In the genomic region with DNA sequence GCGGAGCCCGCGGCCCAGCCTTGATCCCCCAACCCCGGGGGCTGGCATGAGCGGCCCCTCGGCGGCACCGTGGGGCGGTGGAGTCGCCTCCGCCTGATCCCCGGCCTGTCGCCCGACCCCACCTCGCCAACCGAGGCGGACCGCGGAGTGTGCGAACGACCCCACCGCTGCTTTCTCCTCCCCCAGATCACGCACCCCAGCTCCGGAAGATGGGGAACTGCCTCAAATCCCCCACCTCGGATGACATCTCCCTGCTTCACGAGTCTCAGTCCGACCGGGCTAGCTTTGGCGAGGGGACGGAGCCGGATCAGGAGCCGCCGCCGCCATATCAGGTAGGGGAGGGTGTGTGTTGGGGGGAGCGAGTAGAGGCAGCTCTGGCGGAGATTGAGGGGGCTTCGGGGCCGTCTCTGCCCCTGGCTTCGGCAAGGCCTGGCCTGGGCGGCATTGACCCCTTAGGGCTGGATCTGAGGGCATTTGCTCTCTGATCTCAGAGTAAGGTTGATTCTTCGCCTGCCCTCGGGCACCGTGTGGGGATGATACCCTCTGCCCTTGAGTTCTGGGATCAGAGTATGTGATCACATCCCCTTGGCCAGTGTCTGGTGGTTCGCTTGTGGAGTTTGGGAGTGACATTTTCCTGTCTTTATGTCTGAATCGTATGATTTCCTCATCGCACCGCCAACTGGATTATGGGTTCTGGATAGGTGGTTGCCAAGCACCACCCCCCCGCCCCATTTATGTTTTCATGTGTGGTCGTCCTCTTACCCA, we compare ENCODE assay signal across 8 cellular contexts. TPM values are rescaled to one million over a fixed set of nuclear protein-coding genes. Genes with fewer than 3 reads are reported as not detected.
DNase-seq lines count a peak whose midpoint lies in the region; ATAC-seq and TF ChIP-seq lines count a peak whose summit lies in the region.

No MANE protein-coding gene starts in this region.

- no peaks in the 10 kb centered on the region for H3K9me3 ChIP-seq in CD4-positive, CD25-positive, alpha-beta regulatory T cell (ENCODE audit: control insufficient read depth in 2 of 2, low read length in 2 of 2)
- H3K9me3 ChIP-seq in mammary epithelial cell (replicated peaks; ENCODE audit: insufficient read depth, low read length) (no peaks in the 10 kb centered on the region), spleen (no peaks in the 10 kb centered on the region)

- no peak overlapping the region for H3K4me3 Mint-ChIP-seq in CD4-positive, CD25-positive, alpha-beta regulatory T cell
- no peak overlapping the region for H3K4me3 Mint-ChIP-seq in immature natural killer cell

- peak overlapping the region; percentile 79 for H3K27ac ChIP-seq in CD4-positive, CD25-positive, alpha-beta regulatory T cell (ENCODE audit: insufficient read depth, low read length, poor library complexity, severe bottlenecking)
- peak overlapping the region; percentile 89 for H3K27ac ChIP-seq in mammary epithelial cell (ENCODE audit: insufficient read depth, low read depth, low read length)
- H3K27ac ChIP-seq in spleen: peak overlapping the region; percentile 84 to 98 (median 96)

- peak overlapping the region; percentile 98 for H3K4me2 ChIP-seq in mammary epithelial cell (ENCODE audit: insufficient read depth, low read depth, low read length)

- in situ Hi-C loops in mammary epithelial cell (cut with MboI; ENCODE audit: low sequenced_read_pairs in 2 of 2): no loop called here

- H3K27ac Mint-ChIP-seq in CD4-positive, CD25-positive, alpha-beta regulatory T cell: no peak overlapping the region
- no peak overlapping the region for H3K27ac Mint-ChIP-seq in immature natural killer cell

- dilution Hi-C loops in mammary epithelial cell (cut with HindIII; ENCODE audit: low sequenced_read_pairs): no loop called here

- H3K36me3 ChIP-seq in CD4-positive, CD25-positive, alpha-beta regulatory T cell (ENCODE audit: control insufficient read depth, insufficient read depth, low read length): no peaks in the 10 kb centered on the region
- no peaks in the 10 kb centered on the region for H3K36me3 ChIP-seq in mammary epithelial cell (ENCODE audit: insufficient read depth, low read length)
- H3K36me3 ChIP-seq in spleen: no peaks in the 10 kb centered on the region

- TF ChIP-seq CTCF in mammary epithelial cell (conservative IDR thresholded peaks at IDR 0.05 in 1 of 2, IDR thresholded peaks at IDR 0.05 in 1 of 2; ENCODE audit: extremely low read depth in 1 of 2, insufficient read depth in 1 of 2, low read depth in 1 of 2, low read length in 2 of 2) (no peak), spleen (IDR thresholded peaks at IDR 0.05 in 8 of 11, conservative IDR thresholded peaks at IDR 0.05 in 3 of 11) (no peak)

- peak; percentile 13 to 23 for ATAC-seq in CD4-positive, CD25-positive, alpha-beta regulatory T cell (ENCODE audit: low read depth in 2 of 2)
- peak; percentile 28 for ATAC-seq in GM21515 (IDR thresholded peaks at IDR 0.05; ENCODE audit: unreplicated experiment)

- peak overlapping the region; percentile 96 for H3K4me3 ChIP-seq in CD4-positive, CD25-positive, alpha-beta regulatory T cell (ENCODE audit: low read depth, low read length)
- H3K4me3 ChIP-seq in mammary epithelial cell (replicated peaks in 1 of 3; ENCODE audit: insufficient read depth in 1 of 3, low read depth in 2 of 3, low read length in 3 of 3): peak overlapping the region; percentile 75 to 97 (median 88)
- H3K4me3 ChIP-seq in spleen: peak overlapping the region; percentile 65 to 90 (median 78)

- peaks cover 24 to 44% (median 31%) of the 10 kb centered on the region in 4 donors for H3K4me1 Mint-ChIP-seq in CD4-positive, CD25-positive, alpha-beta regulatory T cell
- H3K4me1 Mint-ChIP-seq in immature natural killer cell: peaks cover 14 to 41% of the 10 kb centered on the region in 2 donors

- peaks cover 8% of the 10 kb centered on the region for H3K36me3 Mint-ChIP-seq in CD4-positive, CD25-positive, alpha-beta regulatory T cell
- H3K36me3 Mint-ChIP-seq in immature natural killer cell: no peaks in the 10 kb centered on the region

- 0% methylated on average over 16 of the region's 49 CpGs for WGBS in mammary epithelial cell (ENCODE audit: low coverage, missing lambda C conversion rate)
- 0 to 1% (median 0%) methylated on average over 9 to 49 of the region's 49 CpGs for WGBS in spleen, 5 donors

- no peak for TF ChIP-seq RAD21 in Ishikawa (IDR thresholded peaks at IDR 0.05; ENCODE audit: low read depth)

- peak overlapping the region; percentile 98 for H3K9ac ChIP-seq in mammary epithelial cell (ENCODE audit: insufficient read depth, low read length)

- CTCF ChIA-PET in mammary epithelial cell (lab: Charles Lee; ENCODE audit: low non-redundant PET): no interaction called here

- no peak for TF ChIP-seq EP300 in Ishikawa (IDR thresholded peaks at IDR 0.05; ENCODE audit: borderline replicate concordance)

- no peaks in the 10 kb centered on the region for H4K20me1 ChIP-seq in mammary epithelial cell (ENCODE audit: insufficient read depth, low read length)

- intact Hi-C loops in mammary epithelial cell (cut with micrococcal nuclease) (loop anchor here (1.0 to 2.0 kb wide), 3 partner anchors 24 to 61 kb away; no protein-coding TSS in a partner anchor), spleen (cut with DNase I; ENCODE audit: low total_unique reads) (no loop called here)

- TSS peak; percentile 85 for BruUV-seq in mammary epithelial cell (replicated peaks; lab: Mats Ljungman, UMichigan)

- H3K9me3 Mint-ChIP-seq in CD4-positive, CD25-positive, alpha-beta regulatory T cell: peaks cover 0 to 2% (median 0%) of the 10 kb centered on the region in 7 donors
- no peaks in the 10 kb centered on the region for H3K9me3 Mint-ChIP-seq in immature natural killer cell

- TF ChIP-seq POLR2A in spleen (IDR thresholded peaks at IDR 0.05): no peak

- no peaks in the 10 kb centered on the region for H3K27me3 ChIP-seq in CD4-positive, CD25-positive, alpha-beta regulatory T cell (ENCODE audit: control insufficient read depth, insufficient read depth, low read length)
- H3K27me3 ChIP-seq in mammary epithelial cell (ENCODE audit: insufficient read depth, low read length) (no peaks in the 10 kb centered on the region), spleen (replicated peaks in 1 of 7) (no peaks in the 10 kb centered on the region)

- peaks cover 53% of the 10 kb centered on the region for H3K79me2 ChIP-seq in mammary epithelial cell (ENCODE audit: insufficient read depth, low read length)

- peak overlapping the region; percentile 98 for H2AFZ ChIP-seq in mammary epithelial cell (ENCODE audit: low read depth, low read length)

- peaks cover 6% of the 10 kb centered on the region for H3K27me3 Mint-ChIP-seq in CD4-positive, CD25-positive, alpha-beta regulatory T cell
- peaks cover 4 to 6% (median 6%) of the 10 kb centered on the region in 3 donors for H3K27me3 Mint-ChIP-seq in immature natural killer cell (ENCODE audit: low read depth in 3 of 3)

- peak; percentile 42 to 46 (median 45) for DNase-seq in CD4-positive, CD25-positive, alpha-beta regulatory T cell
- peak; percentile 16 for DNase-seq in T-helper 22 cell (ENCODE audit: low read depth)
- DNase-seq in mammary epithelial cell: peak; percentile 44
- DNase-seq in immature natural killer cell: peak; percentile 26 to 52 (median 34)
- DNase-seq in spleen: peak; percentile 91
- DNase-seq in HuH-7.5 (ENCODE audit: low spot score): no peak

- peaks cover 52% of the 10 kb centered on the region for H3K4me1 ChIP-seq in CD4-positive, CD25-positive, alpha-beta regulatory T cell (ENCODE audit: control insufficient read depth, insufficient read depth, low read length, poor library complexity, severe bottlenecking)
- H3K4me1 ChIP-seq in mammary epithelial cell (ENCODE audit: insufficient read depth, low read length) (peaks cover 16% of the 10 kb centered on the region), spleen (peaks cover 33 to 72% (median 62%) of the 10 kb centered on the region in 6 donors)

TF ChIP-seq in Ishikawa, 13 proteins besides CTCF, POLR2A, EP300 and RAD21 (continues in another document):
- no peak for TF ChIP-seq CREB1 (IDR thresholded peaks at IDR 0.05; ENCODE audit: low read depth)
- no peak for TF ChIP-seq TCF12 (IDR thresholded peaks at IDR 0.05; ENCODE audit: low read depth)
- TF ChIP-seq, protein P1, sequence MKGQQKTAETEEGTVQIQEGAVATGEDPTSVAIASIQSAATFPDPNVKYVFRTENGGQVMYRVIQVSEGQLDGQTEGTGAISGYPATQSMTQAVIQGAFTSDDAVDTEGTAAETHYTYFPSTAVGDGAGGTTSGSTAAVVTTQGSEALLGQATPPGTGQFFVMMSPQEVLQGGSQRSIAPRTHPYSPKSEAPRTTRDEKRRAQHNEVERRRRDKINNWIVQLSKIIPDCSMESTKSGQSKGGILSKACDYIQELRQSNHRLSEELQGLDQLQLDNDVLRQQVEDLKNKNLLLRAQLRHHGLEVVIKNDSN (IDR thresholded peaks at IDR 0.05): no peak
- TF ChIP-seq, protein P2, sequence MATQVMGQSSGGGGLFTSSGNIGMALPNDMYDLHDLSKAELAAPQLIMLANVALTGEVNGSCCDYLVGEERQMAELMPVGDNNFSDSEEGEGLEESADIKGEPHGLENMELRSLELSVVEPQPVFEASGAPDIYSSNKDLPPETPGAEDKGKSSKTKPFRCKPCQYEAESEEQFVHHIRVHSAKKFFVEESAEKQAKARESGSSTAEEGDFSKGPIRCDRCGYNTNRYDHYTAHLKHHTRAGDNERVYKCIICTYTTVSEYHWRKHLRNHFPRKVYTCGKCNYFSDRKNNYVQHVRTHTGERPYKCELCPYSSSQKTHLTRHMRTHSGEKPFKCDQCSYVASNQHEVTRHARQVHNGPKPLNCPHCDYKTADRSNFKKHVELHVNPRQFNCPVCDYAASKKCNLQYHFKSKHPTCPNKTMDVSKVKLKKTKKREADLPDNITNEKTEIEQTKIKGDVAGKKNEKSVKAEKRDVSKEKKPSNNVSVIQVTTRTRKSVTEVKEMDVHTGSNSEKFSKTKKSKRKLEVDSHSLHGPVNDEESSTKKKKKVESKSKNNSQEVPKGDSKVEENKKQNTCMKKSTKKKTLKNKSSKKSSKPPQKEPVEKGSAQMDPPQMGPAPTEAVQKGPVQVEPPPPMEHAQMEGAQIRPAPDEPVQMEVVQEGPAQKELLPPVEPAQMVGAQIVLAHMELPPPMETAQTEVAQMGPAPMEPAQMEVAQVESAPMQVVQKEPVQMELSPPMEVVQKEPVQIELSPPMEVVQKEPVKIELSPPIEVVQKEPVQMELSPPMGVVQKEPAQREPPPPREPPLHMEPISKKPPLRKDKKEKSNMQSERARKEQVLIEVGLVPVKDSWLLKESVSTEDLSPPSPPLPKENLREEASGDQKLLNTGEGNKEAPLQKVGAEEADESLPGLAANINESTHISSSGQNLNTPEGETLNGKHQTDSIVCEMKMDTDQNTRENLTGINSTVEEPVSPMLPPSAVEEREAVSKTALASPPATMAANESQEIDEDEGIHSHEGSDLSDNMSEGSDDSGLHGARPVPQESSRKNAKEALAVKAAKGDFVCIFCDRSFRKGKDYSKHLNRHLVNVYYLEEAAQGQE (IDR thresholded peaks at IDR 0.05; ENCODE audit: low read depth): no peak

RNA-seq across cellular contexts. Expression of a gene that starts 0.7 kb away (rescaled TPM):
- 66.5 TPM for total RNA-seq in CD4-positive, CD25-positive, alpha-beta regulatory T cell
- 10 to 100 TPM; 24.1 to 39.6 (median 34.6) TPM for polyA plus RNA-seq in CD4-positive, CD25-positive, alpha-beta regulatory T cell
- 10 to 100 TPM; 82.7 to 92.0 TPM for total RNA-seq in mammary epithelial cell
- 79.5 TPM for polyA plus RNA-seq in mammary epithelial cell
- 187 TPM for polyA minus RNA-seq in mammary epithelial cell
- polyA plus RNA-seq in immature natural killer cell: 10 to 100 TPM; 32.7 to 52.4 (median 38.0) TPM
- total RNA-seq in spleen: 100 to 1,000 TPM in 1 of 7 donors, 10 to 100 TPM in 6; 64.1 to 111 (median 85.7) TPM
- 10 to 100 TPM; 21.4 to 43.8 (median 28.6) TPM for polyA plus RNA-seq in spleen
